Comparison of ENCODE assay signal across 1 cellular context in genomic region chr11:12859872-12860657, GRCh38.
TF ChIP-seq lines count a peak whose summit lies in the region.

No MANE protein-coding gene starts in this region.

TF ChIP-seq in PFSK-1, 5 proteins besides CTCF, POLR2A, EP300 and RAD21 (continued from another document):
- TF ChIP-seq, protein P1, sequence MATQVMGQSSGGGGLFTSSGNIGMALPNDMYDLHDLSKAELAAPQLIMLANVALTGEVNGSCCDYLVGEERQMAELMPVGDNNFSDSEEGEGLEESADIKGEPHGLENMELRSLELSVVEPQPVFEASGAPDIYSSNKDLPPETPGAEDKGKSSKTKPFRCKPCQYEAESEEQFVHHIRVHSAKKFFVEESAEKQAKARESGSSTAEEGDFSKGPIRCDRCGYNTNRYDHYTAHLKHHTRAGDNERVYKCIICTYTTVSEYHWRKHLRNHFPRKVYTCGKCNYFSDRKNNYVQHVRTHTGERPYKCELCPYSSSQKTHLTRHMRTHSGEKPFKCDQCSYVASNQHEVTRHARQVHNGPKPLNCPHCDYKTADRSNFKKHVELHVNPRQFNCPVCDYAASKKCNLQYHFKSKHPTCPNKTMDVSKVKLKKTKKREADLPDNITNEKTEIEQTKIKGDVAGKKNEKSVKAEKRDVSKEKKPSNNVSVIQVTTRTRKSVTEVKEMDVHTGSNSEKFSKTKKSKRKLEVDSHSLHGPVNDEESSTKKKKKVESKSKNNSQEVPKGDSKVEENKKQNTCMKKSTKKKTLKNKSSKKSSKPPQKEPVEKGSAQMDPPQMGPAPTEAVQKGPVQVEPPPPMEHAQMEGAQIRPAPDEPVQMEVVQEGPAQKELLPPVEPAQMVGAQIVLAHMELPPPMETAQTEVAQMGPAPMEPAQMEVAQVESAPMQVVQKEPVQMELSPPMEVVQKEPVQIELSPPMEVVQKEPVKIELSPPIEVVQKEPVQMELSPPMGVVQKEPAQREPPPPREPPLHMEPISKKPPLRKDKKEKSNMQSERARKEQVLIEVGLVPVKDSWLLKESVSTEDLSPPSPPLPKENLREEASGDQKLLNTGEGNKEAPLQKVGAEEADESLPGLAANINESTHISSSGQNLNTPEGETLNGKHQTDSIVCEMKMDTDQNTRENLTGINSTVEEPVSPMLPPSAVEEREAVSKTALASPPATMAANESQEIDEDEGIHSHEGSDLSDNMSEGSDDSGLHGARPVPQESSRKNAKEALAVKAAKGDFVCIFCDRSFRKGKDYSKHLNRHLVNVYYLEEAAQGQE (IDR thresholded peaks at IDR 0.05; ENCODE audit: insufficient read depth in 1 of 2, low read depth in 2 of 2, low read length in 2 of 2), result peak; percentile 59 to 83; a peak in 3 of 4 replicates
- TF ChIP-seq SIN3A (IDR thresholded peaks at IDR 0.05; ENCODE audit: borderline replicate concordance, insufficient read depth, low read length), result no peak
